1 cellular context compared by ENCODE assay signal in genomic region chr1:43978551-43979260, GRCh38.
TF ChIP-seq lines count a peak whose summit lies in the region.

Gene B4GALT2 (plus strand): TSS chr1:43979210. CDS start chr1:43981161, 1,951 bp downstream.

TF ChIP-seq in HepG2, 621 proteins besides CTCF, POLR2A, EP300 and RAD21 (continued from another document and continues in another):
- TF ChIP-seq TERF1 (CRISPR knock-in tag; IDR thresholded peaks at IDR 0.05) (no peak), ZNF407 (CRISPR knock-in tag; IDR thresholded peaks at IDR 0.05; ENCODE audit: not compliant biosample characterization) (no peak), ATM (IDR thresholded peaks at IDR 0.05; ENCODE audit: borderline replicate concordance) (no peak), JUNB (CRISPR knock-in tag; IDR thresholded peaks at IDR 0.05; ENCODE audit: borderline replicate concordance) (no peak), CHCHD3 (CRISPR knock-in tag; IDR thresholded peaks at IDR 0.05) (no peak), MED13 (CRISPR knock-in tag; IDR thresholded peaks at IDR 0.05) (peak; percentile 44; the same call in 1 of the 2 replicates), ASH2L (IDR thresholded peaks at IDR 0.05; ENCODE audit: insufficient read length, low read depth, low read length) (peak; percentile 37), SIN3A (IDR thresholded peaks at IDR 0.05; ENCODE audit: borderline replicate concordance, low read depth, low read length) (peak; percentile 33; the same call in 1 of the 2 replicates), DNMT1 (CRISPR knock-in tag; IDR thresholded peaks at IDR 0.05) (0 out of 2 replicates have a peak, but pooled peaks have one; percentile 26), ZMAT3 (CRISPR knock-in tag; conservative IDR thresholded peaks at IDR 0.05) (no peak), HNRNPLL (IDR thresholded peaks at IDR 0.05; ENCODE audit: low read depth, low read length, poor library complexity, severe bottlenecking) (peak; percentile 20), ZBTB46 (CRISPR knock-in tag; IDR thresholded peaks at IDR 0.05; ENCODE audit: borderline replicate concordance) (no peak), KDM5B (CRISPR knock-in tag; IDR thresholded peaks at IDR 0.05; ENCODE audit: borderline replicate concordance) (peak; percentile 61; the same call in 1 of the 2 replicates), TAF1 (CRISPR knock-in tag; IDR thresholded peaks at IDR 0.05) (peak; percentile 27; the same call in 1 of the 2 replicates), NFRKB (IDR thresholded peaks at IDR 0.05) (no peak), DZIP1 (CRISPR knock-in tag; IDR thresholded peaks at IDR 0.05) (0 out of 2 replicates have a peak, but pooled peaks have one; percentile 59), ZNF746 (CRISPR knock-in tag; IDR thresholded peaks at IDR 0.05) (peak; percentile 28; the same call in 1 of the 2 replicates), EEA1 (CRISPR knock-in tag; IDR thresholded peaks at IDR 0.05; ENCODE audit: borderline replicate concordance) (no peak), ZNF207 (IDR thresholded peaks at IDR 0.05; ENCODE audit: borderline replicate concordance) (no peak), GFI1 (CRISPR knock-in tag; IDR thresholded peaks at IDR 0.05; ENCODE audit: borderline replicate concordance) (peak; percentile 43; the same call in 1 of the 2 replicates), NR2F6 (IDR thresholded peaks at IDR 0.05) (0 out of 2 replicates have a peak, but pooled peaks have one; percentile 33), NR2F6 (CRISPR knock-in tag; IDR thresholded peaks at IDR 0.05) (no peak), SNAPC2 (CRISPR knock-in tag; IDR thresholded peaks at IDR 0.05) (no peak), ZBTB14 (CRISPR knock-in tag; IDR thresholded peaks at IDR 0.05) (peak; percentile 90), BCL6 (CRISPR knock-in tag; IDR thresholded peaks at IDR 0.05) (peak; percentile 9; the same call in 1 of the 2 replicates), ZNF44 (CRISPR knock-in tag; IDR thresholded peaks at IDR 0.05) (no peak), IRF9 (CRISPR knock-in tag; IDR thresholded peaks at IDR 0.05; ENCODE audit: borderline replicate concordance) (0 out of 2 replicates have a peak, but pooled peaks have one; percentile 83), GMEB2 (CRISPR knock-in tag; IDR thresholded peaks at IDR 0.05; ENCODE audit: low read depth) (no peak), GABPA (IDR thresholded peaks at IDR 0.05; ENCODE audit: low read depth, low read length) (no peak), GABPA (CRISPR knock-in tag; IDR thresholded peaks at IDR 0.05; ENCODE audit: low read depth) (no peak), HDAC1 (CRISPR knock-in tag; IDR thresholded peaks at IDR 0.05) (peak; percentile 68; the same call in 1 of the 2 replicates), NAIF1 (CRISPR knock-in tag; IDR thresholded peaks at IDR 0.05; ENCODE audit: borderline replicate concordance) (no peak), ZNF75D (CRISPR knock-in tag; IDR thresholded peaks at IDR 0.05; ENCODE audit: borderline replicate concordance) (no peak), ZFX (CRISPR knock-in tag; IDR thresholded peaks at IDR 0.05; ENCODE audit: low read depth) (peak; percentile 67), SALL1 (CRISPR knock-in tag; IDR thresholded peaks at IDR 0.05) (peak; percentile 32), ZNF552 (CRISPR knock-in tag; IDR thresholded peaks at IDR 0.05; ENCODE audit: borderline replicate concordance) (no peak), KAT2B (IDR thresholded peaks at IDR 0.05; ENCODE audit: borderline replicate concordance, low read depth, low read length) (no peak), ERF (CRISPR knock-in tag; IDR thresholded peaks at IDR 0.05) (no peak), BRF2 (CRISPR knock-in tag; IDR thresholded peaks at IDR 0.05) (0 out of 2 replicates have a peak, but pooled peaks have one; percentile 17), ZUFSP (CRISPR knock-in tag; IDR thresholded peaks at IDR 0.05; ENCODE audit: borderline replicate concordance) (no peak), SETDB1 (CRISPR knock-in tag; IDR thresholded peaks at IDR 0.05; ENCODE audit: borderline replicate concordance) (no peak), SUZ12 (IDR thresholded peaks at IDR 0.05; ENCODE audit: low read depth, low read length) (no peak)
